Comparison of ENCODE assay signal across 22 cellular contexts in the genomic region with DNA sequence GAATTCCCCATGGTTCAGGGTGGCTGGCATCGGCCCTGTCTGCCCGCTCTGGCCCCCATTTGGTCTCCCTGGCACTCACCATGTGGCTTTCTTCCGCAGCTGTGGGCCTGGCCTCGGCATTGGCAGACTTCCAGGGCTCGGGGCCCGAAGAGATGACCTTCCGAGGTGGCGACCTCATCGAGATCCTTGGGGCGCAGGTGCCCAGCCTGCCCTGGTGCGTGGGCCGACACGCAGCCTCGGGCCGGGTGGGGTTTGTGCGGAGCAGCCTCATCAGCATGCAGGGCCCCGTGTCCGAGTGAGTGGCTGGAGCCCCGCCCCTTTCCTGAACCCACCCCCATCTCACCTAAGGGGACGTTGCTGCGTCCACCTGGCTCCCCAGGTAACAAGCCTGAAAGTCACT. TPM values are rescaled to one million over a fixed set of nuclear protein-coding genes. Genes with fewer than 3 reads are reported as not detected.
DNase-seq lines count a peak whose midpoint lies in the region; ATAC-seq and TF ChIP-seq lines count a peak whose summit lies in the region.
"Had no signal": no experiment of that assay in that cellular context is flagged by ENCODE, and none has a peak within 500 bp of the region (broad histone marks: within the 10 kb centered on the region; RNA-seq: fewer than 3 reads in every experiment).

No MANE protein-coding gene starts in this region.

- no peak overlapping the region for H3K4me3 Mint-ChIP-seq in CD4-positive, alpha-beta T cell
- H3K4me3 Mint-ChIP-seq in effector memory CD8-positive, alpha-beta T cell = no peak overlapping the region

- intact Hi-C loops in CD4-positive, alpha-beta T cell (cut with DNase I, micrococcal nuclease) = no loop called here

- H3K27me3 ChIP-seq in SK-N-SH (ENCODE audit: insufficient read depth) = no peaks in the 10 kb centered on the region
- H3K27me3 ChIP-seq in CD4-positive, alpha-beta T cell (ENCODE audit: control insufficient read depth, insufficient read depth, low read length) = no peaks in the 10 kb centered on the region

- no peaks in the 10 kb centered on the region for H3K79me2 ChIP-seq in SK-N-SH (ENCODE audit: insufficient read depth)

- no peak overlapping the region for H3K9ac ChIP-seq in SK-N-SH

- no peaks in the 10 kb centered on the region for H4K20me1 ChIP-seq in SK-N-SH (ENCODE audit: insufficient read depth)

- CTCF ChIA-PET in SK-N-SH (lab: Yijun Ruan, JAX) = interaction anchor here (0.6 to 3.5 kb wide), 4 partner anchors 20 to 184 kb away, joined by 3 to 16 read pairs (median 7); a partner anchor contains a TSS
- CTCF ChIA-PET in CD4-positive, alpha-beta T cell (lab: Charles Lee) = no interaction called here

- no peaks in the 10 kb centered on the region for H3K27me3 Mint-ChIP-seq in CD4-positive, alpha-beta T cell
- H3K27me3 Mint-ChIP-seq in effector memory CD8-positive, alpha-beta T cell = no peaks in the 10 kb centered on the region

- H3K4me1 Mint-ChIP-seq in CD4-positive, alpha-beta T cell (ENCODE audit: low read depth) = peaks cover 30% of the 10 kb centered on the region
- H3K4me1 Mint-ChIP-seq in effector memory CD8-positive, alpha-beta T cell (ENCODE audit: low read depth in 2 of 2) = peaks cover 17 to 19% of the 10 kb centered on the region in 2 donors

- no peaks in the 10 kb centered on the region for H3K9me3 ChIP-seq in SK-N-SH
- no peaks in the 10 kb centered on the region for H3K9me3 ChIP-seq in CD4-positive, alpha-beta T cell (ENCODE audit: control insufficient read depth, low read length)
- H3K9me3 ChIP-seq: A549 had no signal

- POLR2A ChIA-PET in SK-N-SH (lab: Yijun Ruan, JAX) = interaction anchor here (1.0 kb wide), 1 partner anchor 20 kb away, joined by 4 read pairs; a partner anchor contains a TSS
- POLR2A ChIA-PET in CD4-positive, alpha-beta T cell (lab: Charles Lee) = interaction anchor here (1.3 kb wide), 1 partner anchor 10 kb away, joined by 4 read pairs; no protein-coding TSS in a partner anchor

- H3K4me1 ChIP-seq in SK-N-SH (ENCODE audit: control insufficient read depth in 1 of 2, insufficient read depth in 2 of 2, low read depth in 1 of 2, low read length in 1 of 2) = peaks cover 0 to 17% of the 10 kb centered on the region in 2 experiments; a peak in 1 of 4 replicates

- H3K36me3 ChIP-seq in SK-N-SH (replicated peaks in 1 of 2; ENCODE audit: control insufficient read depth in 1 of 2, insufficient read depth in 2 of 2, low read length in 1 of 2) = peaks cover 0 to 3% of the 10 kb centered on the region in 2 experiments

- H3K9me3 Mint-ChIP-seq in CD4-positive, alpha-beta T cell = no peaks in the 10 kb centered on the region
- H3K9me3 Mint-ChIP-seq in effector memory CD8-positive, alpha-beta T cell = no peaks in the 10 kb centered on the region

- peak overlapping the region; percentile 84 for H3K27ac Mint-ChIP-seq in CD4-positive, alpha-beta T cell
- H3K27ac Mint-ChIP-seq in effector memory CD8-positive, alpha-beta T cell = no peak overlapping the region

- no peak overlapping the region for H3K27ac ChIP-seq in SK-N-SH (ENCODE audit: low read depth in 2 of 2, low read length in 1 of 2)
- no peak overlapping the region for H3K27ac ChIP-seq in CD4-positive, alpha-beta T cell (ENCODE audit: low read depth, low read length)
- H3K27ac ChIP-seq: A549, HL-60, PC-9 had no signal

- no peak for TF ChIP-seq RAD21 in SK-N-SH (IDR thresholded peaks at IDR 0.05; ENCODE audit: low read length)

- no peak overlapping the region for H3K4me3 ChIP-seq in SK-N-SH (ENCODE audit: low read depth in 2 of 2, low read length in 1 of 2)
- H3K4me3 ChIP-seq: A549, PC-9 had no signal

- H3F3A ChIP-seq in SK-N-SH (replicated peaks; ENCODE audit: insufficient read depth) = no peaks in the 10 kb centered on the region

- ATAC-seq in SK-N-SH treated with all-trans-retinoic acid at 6 μM for 48 hours (no peak), HG03025 (IDR thresholded peaks at IDR 0.05; ENCODE audit: low FRiP score, unreplicated experiment) (no peak)
- no peak for ATAC-seq in CD4-positive, alpha-beta T cell (ENCODE audit: poor library complexity)
- no peak for ATAC-seq in effector memory CD8-positive, alpha-beta T cell (replicated peaks)
- ATAC-seq: A549, HCT116 had no signal

- no peaks in the 10 kb centered on the region for H3K9me2 ChIP-seq in SK-N-SH

- TF ChIP-seq CTCF in SK-N-SH (IDR thresholded peaks at IDR 0.05) = no peak
- no peak for TF ChIP-seq CTCF in CD4-positive, alpha-beta T cell (IDR thresholded peaks at IDR 0.05)

- 81% methylated on average over 3 of the region's 21 CpGs for WGBS in SK-N-SH (ENCODE audit: low lambda C conversion rate)

- no peak overlapping the region for H3K4me2 ChIP-seq in SK-N-SH
- H3K4me2 ChIP-seq: A549, PC-9 had no signal

- DNase-seq in SK-N-SH = peak; percentile 65
- no peak for DNase-seq in CD4-positive, alpha-beta T cell
- peak; percentile 71 for DNase-seq in COLO668 (lab: John Stamatoyannopoulos, UW; ENCODE audit: unreplicated experiment)
- DNase-seq in myocyte (ENCODE audit: low read depth) = peak; percentile 52
- no peak for DNase-seq in effector memory CD8-positive, alpha-beta T cell
- DNase-seq: AML-193, C1 segment of cervical spinal cord, DMS153, Karpas-422, NCI-H1694, NCI-H2171, NCI-H524, NCI-H748 treated with DMSO at 0.1 percent for 48 hours, PC-9 had no signal

- peaks cover 82% of the 10 kb centered on the region for H3K36me3 Mint-ChIP-seq in CD4-positive, alpha-beta T cell (ENCODE audit: low read depth)
- peaks cover 6% of the 10 kb centered on the region for H3K36me3 Mint-ChIP-seq in effector memory CD8-positive, alpha-beta T cell (ENCODE audit: insufficient read depth)

- TF ChIP-seq EP300 in SK-N-SH (IDR thresholded peaks at IDR 0.05; ENCODE audit: borderline replicate concordance in 1 of 2, low read depth in 1 of 2, low read length in 1 of 2) = no peak

- H2AFZ ChIP-seq in SK-N-SH (ENCODE audit: low read depth) = no peak overlapping the region
- H2AFZ ChIP-seq: PC-9 had no signal

TF ChIP-seq in SK-N-SH, 30 proteins besides CTCF, POLR2A, EP300 and RAD21 (continues in another document):
- TF ChIP-seq, protein P1, sequence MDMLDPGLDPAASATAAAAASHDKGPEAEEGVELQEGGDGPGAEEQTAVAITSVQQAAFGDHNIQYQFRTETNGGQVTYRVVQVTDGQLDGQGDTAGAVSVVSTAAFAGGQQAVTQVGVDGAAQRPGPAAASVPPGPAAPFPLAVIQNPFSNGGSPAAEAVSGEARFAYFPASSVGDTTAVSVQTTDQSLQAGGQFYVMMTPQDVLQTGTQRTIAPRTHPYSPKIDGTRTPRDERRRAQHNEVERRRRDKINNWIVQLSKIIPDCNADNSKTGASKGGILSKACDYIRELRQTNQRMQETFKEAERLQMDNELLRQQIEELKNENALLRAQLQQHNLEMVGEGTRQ (IDR thresholded peaks at IDR 0.05; ENCODE audit: borderline replicate concordance, low read depth, low read length) = no peak
- TF ChIP-seq, protein P2, sequence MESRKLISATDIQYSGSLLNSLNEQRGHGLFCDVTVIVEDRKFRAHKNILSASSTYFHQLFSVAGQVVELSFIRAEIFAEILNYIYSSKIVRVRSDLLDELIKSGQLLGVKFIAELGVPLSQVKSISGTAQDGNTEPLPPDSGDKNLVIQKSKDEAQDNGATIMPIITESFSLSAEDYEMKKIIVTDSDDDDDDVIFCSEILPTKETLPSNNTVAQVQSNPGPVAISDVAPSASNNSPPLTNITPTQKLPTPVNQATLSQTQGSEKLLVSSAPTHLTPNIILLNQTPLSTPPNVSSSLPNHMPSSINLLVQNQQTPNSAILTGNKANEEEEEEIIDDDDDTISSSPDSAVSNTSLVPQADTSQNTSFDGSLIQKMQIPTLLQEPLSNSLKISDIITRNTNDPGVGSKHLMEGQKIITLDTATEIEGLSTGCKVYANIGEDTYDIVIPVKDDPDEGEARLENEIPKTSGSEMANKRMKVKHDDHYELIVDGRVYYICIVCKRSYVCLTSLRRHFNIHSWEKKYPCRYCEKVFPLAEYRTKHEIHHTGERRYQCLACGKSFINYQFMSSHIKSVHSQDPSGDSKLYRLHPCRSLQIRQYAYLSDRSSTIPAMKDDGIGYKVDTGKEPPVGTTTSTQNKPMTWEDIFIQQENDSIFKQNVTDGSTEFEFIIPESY (IDR thresholded peaks at IDR 0.05; ENCODE audit: borderline replicate concordance, low read depth) = no peak
- TF ChIP-seq FOXM1 (IDR thresholded peaks at IDR 0.05; ENCODE audit: low read depth) = no peak

TF ChIP-seq in SK-N-SH treated with all-trans-retinoic acid at 6 μM for 48 hours, 23 proteins besides CTCF, POLR2A, EP300 and RAD21 (continues in another document):
- no peak for TF ChIP-seq OSR1 (CRISPR knock-in tag; IDR thresholded peaks at IDR 0.05)
- TF ChIP-seq, protein P3, sequence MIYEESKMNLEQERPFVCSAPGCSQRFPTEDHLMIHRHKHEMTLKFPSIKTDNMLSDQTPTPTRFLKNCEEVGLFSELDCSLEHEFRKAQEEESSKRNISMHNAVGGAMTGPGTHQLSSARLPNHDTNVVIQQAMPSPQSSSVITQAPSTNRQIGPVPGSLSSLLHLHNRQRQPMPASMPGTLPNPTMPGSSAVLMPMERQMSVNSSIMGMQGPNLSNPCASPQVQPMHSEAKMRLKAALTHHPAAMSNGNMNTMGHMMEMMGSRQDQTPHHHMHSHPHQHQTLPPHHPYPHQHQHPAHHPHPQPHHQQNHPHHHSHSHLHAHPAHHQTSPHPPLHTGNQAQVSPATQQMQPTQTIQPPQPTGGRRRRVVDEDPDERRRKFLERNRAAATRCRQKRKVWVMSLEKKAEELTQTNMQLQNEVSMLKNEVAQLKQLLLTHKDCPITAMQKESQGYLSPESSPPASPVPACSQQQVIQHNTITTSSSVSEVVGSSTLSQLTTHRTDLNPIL (CRISPR knock-in tag; IDR thresholded peaks at IDR 0.05; ENCODE audit: low read depth) = no peak

RNA-seq across cellular contexts. Expression of a gene that starts 20.1 kb away (rescaled TPM):
- polyA plus RNA-seq in SK-N-SH (2012; rRNA removed) = 2.7 and 2.9 TPM in 2 replicates
- polyA plus RNA-seq in SK-N-SH (2012; cell fraction: cytosol; rRNA removed) = 0.54 and 1.2 TPM in 2 replicates
- 8.4 and 11.3 TPM in 2 replicates for polyA plus RNA-seq in SK-N-SH (2012; cell fraction: nucleus; rRNA removed)
- 100 to 1,000 TPM; 119 to 127 TPM for total RNA-seq in CD4-positive, alpha-beta T cell
- 0.68 and 0.94 TPM in 2 replicates for total RNA-seq in myocyte
- 0.29 TPM for polyA plus RNA-seq in myocyte (2012)
- total RNA-seq: H1 had no signal

RNA-seq across cellular contexts. Expression of a gene that starts 50.3 kb away (rescaled TPM):
- polyA plus RNA-seq in SK-N-SH (2012; rRNA removed) = 0.05 TPM in 1 of 2 replicates, not detected in the other
- 0.01 and 0.03 TPM in 2 replicates for polyA plus RNA-seq in SK-N-SH (2012; cell fraction: cytosol; rRNA removed)
- polyA plus RNA-seq in SK-N-SH (2012; cell fraction: nucleus; rRNA removed) = 0.04 and 0.05 TPM in 2 replicates
- not detected for total RNA-seq in CD4-positive, alpha-beta T cell
- total RNA-seq in myocyte = 35.0 and 49.3 TPM in 2 replicates
- 13.0 TPM for polyA plus RNA-seq in myocyte (2012)
- total RNA-seq: SK-MEL-5; T-helper 1 cell treated with Interleukin-12 subunit alpha and Interleukin-12 subunit beta and Interleukin-4 antibody, amounts not matched to agents 30 ng/mL and 1 ng/mL, for 36 hours had no signal

Comparison
In these comparisons a context has a peak if more than half of its experiments do, and no peak if none do; other contexts are left out.
1. DNase-seq: peak in SK-N-SH (single experiment), COLO668 (single experiment) and myocyte (single experiment); none in CD4-positive, alpha-beta T cell (0 of 10) and effector memory CD8-positive, alpha-beta T cell (0 of 3).
2. RNA of a gene that starts 20.1 kb away (total RNA-seq): 119 to 127 TPM in CD4-positive, alpha-beta T cell; 0.68 to 0.94 TPM in myocyte; every median in the first group is over 10 times any median in the second.
3. RNA of a gene that starts 50.3 kb away (total RNA-seq): 35.0 to 49.3 TPM in myocyte; not detected in CD4-positive, alpha-beta T cell; every median in the first group is over 10 times any median in the second.